12 cellular contexts compared by ENCODE assay signal in genomic region chr7:73900286-73900685, GRCh38. TPM values are rescaled to one million over a fixed set of nuclear protein-coding genes. Genes with fewer than 3 reads are reported as not detected.
DNase-seq lines count a peak whose midpoint lies in the region; ATAC-seq and TF ChIP-seq lines count a peak whose summit lies in the region.
"Had no signal": no experiment of that assay in that cellular context is flagged by ENCODE, and none has a peak within 500 bp of the region (broad histone marks: within the 10 kb centered on the region; RNA-seq: fewer than 3 reads in every experiment).

No MANE protein-coding gene starts in this region.

- H3K9me3 Mint-ChIP-seq in nephron = peaks cover 20% of the 10 kb centered on the region

- intact Hi-C loops in vagina (cut with DNase I) = no loop called here

- peaks cover 14% of the 10 kb centered on the region for H3K36me3 Mint-ChIP-seq in nephron (ENCODE audit: low read depth)

- H3K4me3 ChIP-seq in esophagus (ENCODE audit: low read depth in 1 of 2, low read length in 2 of 2) = no peak overlapping the region
- H3K4me3 ChIP-seq in vagina = no peak overlapping the region

- DNase-seq in NCI-H2171 (lab: John Stamatoyannopoulos, UW) (peak; percentile 34), vagina (ENCODE audit: extremely low spot score in 2 of 2) (no peak), middle frontal gyrus (ENCODE audit: extremely low spot score, low spot score) (no peak)
- no peak for DNase-seq in stimulated activated naive CD4-positive, alpha-beta T cell treated with Interleukin-2 at 50 U/mL for 16 hours (lab: John Stamatoyannopoulos, UW)
- DNase-seq: activated CD8-positive, alpha-beta T cell treated with anti-CD3 and anti-CD28 coated beads, Interleukin-2, amount 10 ng/mL, durations not matched to agents 7 days and 5 days; activated effector memory CD4-positive, alpha-beta T cell treated with anti-CD3 and anti-CD28 coated beads, Interleukin-2, amount 50 U/mL, for 16 hours; NCI-H1417; stimulated activated CD4-positive, alpha-beta T cell treated with anti-CD3 and anti-CD28 coated beads, Interleukin-2, amount 100 ng/mL, for 48 hours had no signal

- TF ChIP-seq POLR2A in vagina (IDR thresholded peaks at IDR 0.05) = no peak

- peaks cover 0 to 2% of the 10 kb centered on the region in 2 donors for H3K9me3 ChIP-seq in esophagus (ENCODE audit: control insufficient read depth in 2 of 2, insufficient read depth in 1 of 2, low read depth in 1 of 2, low read length in 1 of 2)
- no peaks in the 10 kb centered on the region for H3K9me3 ChIP-seq in vagina

- H3K27me3 ChIP-seq in esophagus (ENCODE audit: control insufficient read depth in 1 of 2, insufficient read depth in 2 of 2, low read length in 2 of 2) (no peaks in the 10 kb centered on the region), vagina (no peaks in the 10 kb centered on the region)

- H3K4me1 Mint-ChIP-seq in nephron = peaks cover 34% of the 10 kb centered on the region

- H3K36me3 ChIP-seq in esophagus (ENCODE audit: control insufficient read depth in 2 of 2, insufficient read depth in 2 of 2, low read length in 1 of 2) (no peaks in the 10 kb centered on the region), vagina (no peaks in the 10 kb centered on the region)

- no peak for ATAC-seq in GM18517 (IDR thresholded peaks at IDR 0.05; ENCODE audit: unreplicated experiment)
- ATAC-seq: activated CD8-positive, alpha-beta T cell treated with anti-CD3 and anti-CD28 coated beads, Interleukin-2, amount 10 ng/mL, durations not matched to agents 7 days and 5 days had no signal

- H3K4me1 ChIP-seq in esophagus (ENCODE audit: control insufficient read depth in 2 of 2, insufficient read depth in 2 of 2, low read length in 1 of 2) = peaks cover 0 to 4% of the 10 kb centered on the region in 2 donors
- H3K4me1 ChIP-seq in vagina = peaks cover 29% of the 10 kb centered on the region

- no peaks in the 10 kb centered on the region for H3K27me3 Mint-ChIP-seq in nephron (ENCODE audit: low read depth)

- TF ChIP-seq CTCF in nephron (IDR thresholded peaks at IDR 0.05; ENCODE audit: unreplicated experiment in 3 of 3) (no peak), vagina (IDR thresholded peaks at IDR 0.05) (no peak)

- H3K27ac Mint-ChIP-seq in nephron = peak overlapping the region in 2 of 3 experiments; percentile 77 to 92
- H3K27ac Mint-ChIP-seq: activated CD8-positive, alpha-beta T cell treated with anti-CD3 and anti-CD28 coated beads, Interleukin-2, amount 10 ng/mL, durations not matched to agents 7 days and 5 days had no signal

- no peak overlapping the region for H3K4me3 Mint-ChIP-seq in nephron
- H3K4me3 Mint-ChIP-seq: activated CD8-positive, alpha-beta T cell treated with anti-CD3 and anti-CD28 coated beads, Interleukin-2, amount 10 ng/mL, durations not matched to agents 7 days and 5 days had no signal

- H3K27ac ChIP-seq in esophagus (ENCODE audit: low read depth in 2 of 2, low read length in 1 of 2) = peak overlapping the region; percentile 34 to 50
- peak overlapping the region; percentile 77 for H3K27ac ChIP-seq in vagina

- 41 to 50% methylated on average over 5 of the region's 5 CpGs for WGBS in esophagus, 2 donors

RNA-seq across cellular contexts. Expression of gene TMEM270, which starts 39.3 kb away (rescaled TPM):
- polyA plus RNA-seq in esophagus = not detected
- total RNA-seq in vagina = not detected
- total RNA-seq: activated CD8-positive, alpha-beta T cell treated with anti-CD3 and anti-CD28 coated beads, Interleukin-2, amount 10 ng/mL, durations not matched to agents 7 days and 5 days; mesenteric fat pad had no signal

RNA-seq across cellular contexts. Expression of gene METTL27, which starts 58.0 kb away (rescaled TPM):
- polyA plus RNA-seq in esophagus = 1 to 10 TPM in 1 of 2 donors, under 1 TPM in 1; 0.45 to 1.1 TPM
- total RNA-seq in vagina = not detected
- total RNA-seq: activated CD8-positive, alpha-beta T cell treated with anti-CD3 and anti-CD28 coated beads, Interleukin-2, amount 10 ng/mL, durations not matched to agents 7 days and 5 days had no signal
